25 cellular contexts compared by ENCODE assay signal in genomic region chr2:119775102-119775501, GRCh38.
"Had no signal": no experiment of that assay in that cellular context is flagged by ENCODE, and none has a peak within 500 bp of the region (broad histone marks: within the 10 kb centered on the region; RNA-seq: fewer than 3 reads in every experiment).

No MANE protein-coding gene starts in this region.

- H3K4me3 Mint-ChIP-seq: dendritic cell treated with granulocyte-macrophage colony-stimulating factor and Interleukin-4, amounts not matched to agents 40 ng/mL and 50 ng/mL, for 4 days; endodermal cell had no signal

- DNase-seq: colonic mucosa; cortex of kidney; dermis blood vessel endothelial cell; dorsolateral prefrontal cortex; effector CD4-positive, alpha-beta T cell; effector CD8-positive, alpha-beta T cell; effector memory CD4-positive, alpha-beta T cell; effector memory CD8-positive, alpha-beta T cell; endodermal cell; erythroblast; esophagus squamous epithelium; foreskin fibroblast; foreskin keratinocyte; foreskin melanocyte; gastrocnemius medialis; glutamatergic neuron; head of caudate nucleus; heart left ventricle; heart right ventricle had no signal

- H3K27ac Mint-ChIP-seq: dendritic cell treated with granulocyte-macrophage colony-stimulating factor and Interleukin-4, amounts not matched to agents 40 ng/mL and 50 ng/mL, for 4 days; endodermal cell had no signal

- H3K9me3 ChIP-seq: colonic mucosa, esophagus muscularis mucosa, esophagus squamous epithelium, gastrocnemius medialis, gastroesophageal sphincter, heart right ventricle had no signal

- H3K4me3 ChIP-seq: colonic mucosa, coronary artery, dorsolateral prefrontal cortex, esophagus muscularis mucosa, esophagus squamous epithelium, gastrocnemius medialis, gastroesophageal sphincter, heart left ventricle, heart right ventricle had no signal

- H3K27me3 Mint-ChIP-seq: dendritic cell treated with granulocyte-macrophage colony-stimulating factor and Interleukin-4, amounts not matched to agents 40 ng/mL and 50 ng/mL, for 4 days; effector memory CD8-positive, alpha-beta T cell had no signal

- H3K27me3 ChIP-seq: colonic mucosa, dorsolateral prefrontal cortex, esophagus muscularis mucosa, esophagus squamous epithelium, foreskin keratinocyte, gastrocnemius medialis, gastroesophageal sphincter, heart left ventricle, heart right ventricle had no signal

- H3K27ac ChIP-seq: colonic mucosa, coronary artery, dorsolateral prefrontal cortex, epithelial cell of prostate, esophagus muscularis mucosa, esophagus squamous epithelium, foreskin keratinocyte, gastrocnemius medialis, gastroesophageal sphincter, heart left ventricle, heart right ventricle had no signal

- H3K9me3 Mint-ChIP-seq: dendritic cell treated with granulocyte-macrophage colony-stimulating factor and Interleukin-4, amounts not matched to agents 40 ng/mL and 50 ng/mL, for 4 days; effector memory CD8-positive, alpha-beta T cell; endodermal cell had no signal

- ATAC-seq: effector memory CD8-positive, alpha-beta T cell; esophagus mucosa; foreskin keratinocyte; gastrocnemius medialis; gastroesophageal sphincter; heart left ventricle; heart right ventricle had no signal

- H3K4me1 ChIP-seq: colonic mucosa, esophagus squamous epithelium had no signal

- H3K36me3 ChIP-seq: colonic mucosa, esophagus muscularis mucosa, esophagus squamous epithelium, gastrocnemius medialis, gastroesophageal sphincter, heart left ventricle, heart right ventricle had no signal
